8 cellular contexts compared by ENCODE assay signal in the genomic region with DNA sequence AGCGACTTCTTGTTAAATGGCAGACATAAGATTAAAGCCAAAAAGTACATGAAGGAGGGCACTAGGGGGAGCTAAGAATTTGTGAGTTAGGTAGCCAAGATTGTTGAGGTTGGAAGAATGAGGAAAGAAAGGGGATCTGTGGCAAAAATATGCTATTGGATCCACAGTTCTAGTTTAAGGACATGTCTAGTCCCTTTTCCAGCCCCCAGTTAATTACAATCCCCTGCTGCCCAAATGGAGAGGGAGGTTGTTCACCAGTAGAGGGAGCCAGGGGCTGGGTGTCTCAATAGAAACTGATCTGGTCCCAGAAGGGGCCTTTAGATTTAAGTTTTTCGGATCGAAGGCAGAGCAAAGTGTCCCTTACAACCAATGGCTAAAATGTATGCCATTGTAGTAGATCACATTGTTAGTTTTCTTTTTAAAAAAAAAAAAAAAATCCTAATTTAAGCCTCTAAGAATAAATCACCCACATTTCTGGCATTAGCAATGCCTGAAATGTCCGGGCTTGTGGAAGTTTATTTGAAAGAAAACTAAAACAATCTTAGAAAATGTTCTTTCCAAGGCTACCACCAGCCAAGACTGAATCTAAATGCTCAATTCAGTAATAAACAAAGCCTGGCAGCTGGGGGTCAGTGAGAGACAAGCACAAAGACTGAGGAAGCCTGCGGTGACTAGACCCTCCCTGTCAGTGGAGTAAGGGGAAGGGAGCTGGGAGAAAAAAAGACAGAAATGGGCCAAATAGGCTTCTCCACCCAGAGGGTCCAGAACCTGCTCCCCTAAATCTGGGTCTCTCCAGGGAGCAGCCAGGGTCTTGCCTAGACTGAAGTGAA. TPM values are rescaled to one million over a fixed set of nuclear protein-coding genes. Genes with fewer than 3 reads are reported as not detected.
DNase-seq lines count a peak whose midpoint lies in the region; ATAC-seq and TF ChIP-seq lines count a peak whose summit lies in the region.

No MANE protein-coding gene starts in this region.

- H3K9me3 ChIP-seq in OCI-LY3 (ENCODE audit: insufficient read depth, low read length) = no peaks in the 10 kb centered on the region

- H3K4me3 ChIP-seq in GM12864 (ENCODE audit: low read depth, low read length) (no peak overlapping the region), OCI-LY3 (ENCODE audit: low read length) (no peak overlapping the region)

- no peak for DNase-seq in GM12864 (ENCODE audit: low read depth)
- peak; percentile 94 for DNase-seq in fibroblast of peridontal ligament (ENCODE audit: extremely low read depth)
- no peak for DNase-seq in sciatic nerve (ENCODE audit: low spot score)
- DNase-seq in activated naive CD4-positive, alpha-beta T cell treated with anti-CD3 and anti-CD28 coated beads, Interleukin-2, amount 50 U/mL, for 16 hours = no peak
- no peak for DNase-seq in NCI-H2081 treated with DMSO at 0.1 percent for 48 hours (lab: John Stamatoyannopoulos, UW)
- DNase-seq in COLO668 (lab: John Stamatoyannopoulos, UW; ENCODE audit: unreplicated experiment) = no peak

- ATAC-seq in sciatic nerve (peak; percentile 59), HG03442 (IDR thresholded peaks at IDR 0.05; ENCODE audit: unreplicated experiment) (no peak)

- H3K27me3 ChIP-seq in OCI-LY3 (ENCODE audit: low read depth, low read length) = peaks cover 15% of the 10 kb centered on the region

- no peaks in the 10 kb centered on the region for H4K20me1 ChIP-seq in OCI-LY3 (ENCODE audit: insufficient read depth, low read length)

- H2AFZ ChIP-seq in OCI-LY3 (ENCODE audit: low read depth, low read length) = no peak overlapping the region

- intact Hi-C loops in sciatic nerve (cut with DNase I) = no loop called here

- TF ChIP-seq CTCF in GM12864 (IDR thresholded peaks at IDR 0.05; ENCODE audit: low read depth, low read length, missing control alignments) (peak; percentile 69), OCI-LY3 (IDR thresholded peaks at IDR 0.05; ENCODE audit: low read depth, low read length) (peak; percentile 100)

- no peaks in the 10 kb centered on the region for H3K36me3 ChIP-seq in OCI-LY3 (replicated peaks; ENCODE audit: low read depth, low read length)

- no peak overlapping the region for H3K9ac ChIP-seq in OCI-LY3 (ENCODE audit: low read length)

- H3K27ac ChIP-seq in OCI-LY3 (ENCODE audit: low read length) = no peak overlapping the region

- H3K4me2 ChIP-seq in OCI-LY3 (ENCODE audit: low read length) = no peak overlapping the region

- no peaks in the 10 kb centered on the region for H3K79me2 ChIP-seq in OCI-LY3 (ENCODE audit: low read length)

- H3K4me1 ChIP-seq in OCI-LY3 (ENCODE audit: low read length) = peaks cover 9% of the 10 kb centered on the region

RNA-seq across cellular contexts. Expression of a gene that starts 7.1 kb away (rescaled TPM):
- 114 TPM for total RNA-seq in sciatic nerve
